ENCODE assay signal across 1 cellular context in genomic region chr16:66440970-66441369, GRCh38.
A peak's percentile ranks its signal among the peaks of the same experiment; 100 is the strongest.
TF ChIP-seq lines count a peak whose summit lies in the region.

No MANE protein-coding gene starts in this region.

TF ChIP-seq in HepG2, 621 proteins besides CTCF, POLR2A, EP300 and RAD21:
- TF ChIP-seq CEBPB (IDR thresholded peaks at IDR 0.05; ENCODE audit: borderline replicate concordance, low read depth, low read length), result peak; percentile 54; the same call in 1 of the 2 replicates
- TF ChIP-seq NONO (IDR thresholded peaks at IDR 0.05), result no peak
- TF ChIP-seq NONO (CRISPR knock-in tag; conservative IDR thresholded peaks at IDR 0.05), result no peak
